In the genomic region with DNA sequence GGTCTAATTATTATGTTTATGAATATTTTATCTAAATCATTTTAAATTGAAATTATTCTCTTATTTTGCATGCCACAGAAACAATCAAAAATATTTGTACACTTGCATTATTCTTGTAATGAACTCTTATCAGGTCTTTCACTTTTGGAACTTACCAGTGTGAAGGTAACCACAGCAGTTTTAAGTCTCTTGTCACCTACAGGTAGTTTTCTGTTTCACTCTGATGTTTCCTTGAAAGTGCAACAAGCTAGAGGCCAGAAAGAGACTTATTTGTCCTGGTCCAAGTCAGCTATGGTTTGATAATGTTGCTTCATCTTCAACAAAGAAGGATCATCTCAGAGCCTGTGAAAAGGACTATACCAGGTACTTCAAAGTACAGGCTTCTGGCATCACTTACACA, we compare ENCODE assay signal across 15 cellular contexts.
DNase-seq lines count a peak whose midpoint lies in the region; ATAC-seq and TF ChIP-seq lines count a peak whose summit lies in the region.
"Had no signal": no experiment of that assay in that cellular context is flagged by ENCODE, and none has a peak within 500 bp of the region (broad histone marks: within the 10 kb centered on the region; RNA-seq: fewer than 3 reads in every experiment).

No MANE protein-coding gene starts in this region.

- no peak for TF ChIP-seq CTCF in osteocyte (IDR thresholded peaks at IDR 0.05)

- peaks cover 35% of the 10 kb centered on the region for H3K9me3 Mint-ChIP-seq in osteocyte (ENCODE audit: unreplicated experiment)

- peaks cover 8% of the 10 kb centered on the region for H3K36me3 Mint-ChIP-seq in osteocyte (ENCODE audit: unreplicated experiment)
- H3K36me3 Mint-ChIP-seq: CD4-positive, CD25-positive, alpha-beta regulatory T cell had no signal

- DNase-seq in osteocyte (ENCODE audit: extremely low spot score, unreplicated experiment) (no peak), NCI-H345 treated with DMSO at 0.1 percent for 48 hours (lab: John Stamatoyannopoulos, UW; ENCODE audit: unreplicated experiment) (no peak), NCI-H2081 treated with DMSO at 0.1 percent for 48 hours (lab: John Stamatoyannopoulos, UW) (no peak)
- no peak for DNase-seq in stimulated activated CD4-positive, alpha-beta T cell treated with anti-CD3 and anti-CD28 coated beads, Interleukin-1b, Interleukin-23, amount 100 ng/mL, for 48 hours
- DNase-seq: ACHN; CD4-positive, CD25-positive, alpha-beta regulatory T cell; GDM1; H7; Kasumi-1 had no signal

- H3K4me1 Mint-ChIP-seq in osteocyte (ENCODE audit: unreplicated experiment): peaks cover 9% of the 10 kb centered on the region
- H3K4me1 Mint-ChIP-seq: GM23338 had no signal

- no peak overlapping the region for H3K27ac Mint-ChIP-seq in osteocyte (ENCODE audit: unreplicated experiment)
- H3K27ac Mint-ChIP-seq: CD4-positive, CD25-positive, alpha-beta regulatory T cell; GM23338 had no signal

- no peaks in the 10 kb centered on the region for H3K27me3 Mint-ChIP-seq in osteocyte (ENCODE audit: unreplicated experiment)
- H3K27me3 Mint-ChIP-seq: CD4-positive, CD25-positive, alpha-beta regulatory T cell had no signal

- no peak overlapping the region for H3K4me3 Mint-ChIP-seq in osteocyte (ENCODE audit: unreplicated experiment)
- H3K4me3 Mint-ChIP-seq: CD4-positive, CD25-positive, alpha-beta regulatory T cell; GM23338 had no signal

- ATAC-seq in GM18498 (IDR thresholded peaks at IDR 0.05; ENCODE audit: unreplicated experiment) (peak; percentile 70), GM19025 (IDR thresholded peaks at IDR 0.05; ENCODE audit: low read depth, unreplicated experiment) (peak; percentile 66), GM21447 (IDR thresholded peaks at IDR 0.05; ENCODE audit: unreplicated experiment) (peak; percentile 67), HG03159 (IDR thresholded peaks at IDR 0.05; ENCODE audit: unreplicated experiment) (peak; percentile 56)
- ATAC-seq: GM23338, K562 had no signal
